ENCODE assay signal across 7 cellular contexts in genomic region chr2:38409136-38409903, GRCh38. TPM values are rescaled to one million over a fixed set of nuclear protein-coding genes. Genes with fewer than 3 reads are reported as not detected.
DNase-seq lines count a peak whose midpoint lies in the region; ATAC-seq lines count a peak whose summit lies in the region.

No MANE protein-coding gene starts in this region.

- H3K27ac ChIP-seq in naive thymus-derived CD4-positive, alpha-beta T cell (ENCODE audit: low read depth, low read length) = no peak overlapping the region

- DNase-seq in globus pallidus (ENCODE audit: low spot score) (peak; percentile 37), ureter (ENCODE audit: low spot score) (peak; percentile 65), NCI-H69 (lab: John Stamatoyannopoulos, UW) (no peak), CD1c-positive myeloid dendritic cell (ENCODE audit: extremely low spot score) (no peak)
- no peak for DNase-seq in naive thymus-derived CD4-positive, alpha-beta T cell

- no peak overlapping the region for H3K4me3 Mint-ChIP-seq in naive thymus-derived CD4-positive, alpha-beta T cell

- no peaks in the 10 kb centered on the region for H3K4me1 Mint-ChIP-seq in naive thymus-derived CD4-positive, alpha-beta T cell

- H3K9me3 Mint-ChIP-seq in naive thymus-derived CD4-positive, alpha-beta T cell = peaks cover 6 to 18% (median 11%) of the 10 kb centered on the region in 11 donors

- no peak overlapping the region for H3K4me3 ChIP-seq in naive thymus-derived CD4-positive, alpha-beta T cell (ENCODE audit: low read length)

- H3K27ac Mint-ChIP-seq in naive thymus-derived CD4-positive, alpha-beta T cell = no peak overlapping the region

- H3K9me3 ChIP-seq in naive thymus-derived CD4-positive, alpha-beta T cell (ENCODE audit: control insufficient read depth in 2 of 3, low read length in 3 of 3) = peaks cover 0 to 7% (median 0%) of the 10 kb centered on the region in 3 experiments

- H3K36me3 Mint-ChIP-seq in naive thymus-derived CD4-positive, alpha-beta T cell = peaks cover 0 to 13% (median 3%) of the 10 kb centered on the region in 5 donors

- CTCF ChIA-PET in naive thymus-derived CD4-positive, alpha-beta T cell (lab: Charles Lee) = interaction anchor here (0.7 kb wide), 1 partner anchor 103 kb away, joined by 5 read pairs; no protein-coding TSS in a partner anchor

- POLR2A ChIA-PET in naive thymus-derived CD4-positive, alpha-beta T cell (lab: Charles Lee) = no interaction called here

- peaks cover 0 to 7% (median 0%) of the 10 kb centered on the region in 5 donors for H3K27me3 Mint-ChIP-seq in naive thymus-derived CD4-positive, alpha-beta T cell

- H3K27me3 ChIP-seq in naive thymus-derived CD4-positive, alpha-beta T cell (ENCODE audit: control insufficient read depth in 2 of 2, insufficient read depth in 2 of 2, low read length in 2 of 2) = no peaks in the 10 kb centered on the region

- intact Hi-C loops in naive thymus-derived CD4-positive, alpha-beta T cell (cut with micrococcal nuclease) = no loop called here

- no peaks in the 10 kb centered on the region for H3K36me3 ChIP-seq in naive thymus-derived CD4-positive, alpha-beta T cell (ENCODE audit: control insufficient read depth in 2 of 3, insufficient read depth in 3 of 3, low read length in 3 of 3)

- H3K4me1 ChIP-seq in naive thymus-derived CD4-positive, alpha-beta T cell (ENCODE audit: control insufficient read depth in 2 of 2, insufficient read depth in 2 of 2, low read length in 2 of 2) = no peaks in the 10 kb centered on the region

- ATAC-seq in GM19468 (IDR thresholded peaks at IDR 0.05; ENCODE audit: extremely low read depth, unreplicated experiment) (peak; percentile 50), HG03469 (IDR thresholded peaks at IDR 0.05; ENCODE audit: unreplicated experiment) (peak; percentile 63)
- ATAC-seq in naive thymus-derived CD4-positive, alpha-beta T cell = no peak

RNA-seq across cellular contexts. Expression of gene ATL2, which starts 32.2 kb away (rescaled TPM):
- total RNA-seq in ureter = 87.2 TPM
- total RNA-seq in naive thymus-derived CD4-positive, alpha-beta T cell = 10 to 100 TPM; 45.5 to 59.5 (median 53.0) TPM
- 10 to 100 TPM; 18.8 to 38.1 TPM for polyA plus RNA-seq in naive thymus-derived CD4-positive, alpha-beta T cell

Comparison
In these comparisons a context has a peak if more than half of its experiments do, and no peak if none do; other contexts are left out.
1. DNase-seq: peak in globus pallidus (single experiment) and ureter (single experiment); none in NCI-H69 (single experiment), naive thymus-derived CD4-positive, alpha-beta T cell (0 of 9) and CD1c-positive myeloid dendritic cell (single experiment).